6 cellular contexts compared by ENCODE assay signal in the genomic region with DNA sequence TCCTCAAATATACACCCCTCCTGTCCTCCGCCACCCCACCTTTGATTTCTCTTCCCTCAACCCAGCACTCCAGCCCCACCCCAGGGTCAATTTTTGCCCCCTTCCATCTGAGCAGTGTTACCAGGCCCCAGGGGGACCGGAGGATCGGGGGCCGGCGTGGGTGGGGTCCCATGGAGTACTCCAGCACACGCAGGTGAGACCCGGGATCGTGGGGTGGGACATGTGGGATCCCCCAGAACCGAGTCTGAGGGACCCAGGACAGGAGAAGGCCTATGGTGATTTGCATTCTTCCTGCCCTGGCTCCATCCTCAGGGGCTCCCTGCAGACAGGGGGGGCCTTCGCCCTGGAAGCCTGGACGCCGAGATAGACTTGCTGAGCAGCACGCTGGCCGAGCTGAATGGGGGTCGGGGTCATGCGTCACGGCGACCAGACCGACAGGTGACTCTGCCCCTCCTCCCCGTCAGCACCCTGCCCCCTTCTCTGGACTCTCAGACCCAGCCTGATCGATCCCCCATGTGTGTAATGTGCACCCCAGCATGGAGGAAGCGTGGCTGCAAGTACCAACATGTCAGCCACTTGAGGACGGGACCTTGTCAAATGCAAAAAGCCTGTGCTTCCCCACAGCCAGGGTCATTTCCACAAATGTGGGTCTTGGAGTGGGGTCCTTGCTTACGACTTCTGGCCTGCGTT. TPM values are rescaled to one million over a fixed set of nuclear protein-coding genes. Genes with fewer than 3 reads are reported as not detected.
DNase-seq lines count a peak whose midpoint lies in the region; ATAC-seq and TF ChIP-seq lines count a peak whose summit lies in the region.

No MANE protein-coding gene starts in this region.

- no peak overlapping the region for H2BK15ac ChIP-seq in H9 (ENCODE audit: low read depth, low read length)

- H3K23ac ChIP-seq in H9 (ENCODE audit: insufficient read length, low read depth, low read length) = no peak overlapping the region

- H3K4me1 ChIP-seq in H9 (ENCODE audit: insufficient read depth, low read length) (no peaks in the 10 kb centered on the region; the same call in 1 of the 2 replicates), body of pancreas (peaks cover 41% of the 10 kb centered on the region)

- H2BK20ac ChIP-seq in H9 (ENCODE audit: low read depth, low read length, poor library complexity, severe bottlenecking) = no peak overlapping the region

- no peak overlapping the region for H2BK12ac ChIP-seq in H9 (ENCODE audit: insufficient read length, low read depth, low read length)

- H3K4me3 Mint-ChIP-seq in H9 (peak overlapping the region; percentile 92 to 97), nephron progenitor cell (peak overlapping the region; percentile 98)

- H3T11ph ChIP-seq in H9 (ENCODE audit: low read length) = no peak overlapping the region

- H3K9me3 Mint-ChIP-seq in H9 = no peaks in the 10 kb centered on the region
- H3K9me3 Mint-ChIP-seq in nephron progenitor cell = no peaks in the 10 kb centered on the region

- H2BK5ac ChIP-seq in H9 (ENCODE audit: insufficient read length, low read length) = peak overlapping the region; percentile 15

- peak overlapping the region; percentile 83 for H3K9ac ChIP-seq in H9 (ENCODE audit: extremely low read depth, insufficient read length, low read length)

- no peak overlapping the region for H2AFZ ChIP-seq in H9 (ENCODE audit: low read length)

- TF ChIP-seq CTCF in H9 (conservative IDR thresholded peaks at IDR 0.05) = no peak
- no peak for TF ChIP-seq CTCF in body of pancreas (IDR thresholded peaks at IDR 0.05)
- no peak for TF ChIP-seq CTCF in nephron progenitor cell (IDR thresholded peaks at IDR 0.05)

- H3K27me3 ChIP-seq in H9 (ENCODE audit: insufficient read depth, low read length) = no peaks in the 10 kb centered on the region
- no peaks in the 10 kb centered on the region for H3K27me3 ChIP-seq in body of pancreas

- peaks cover 0 to 8% of the 10 kb centered on the region in 2 donors for H3K36me3 ChIP-seq in body of pancreas (replicated peaks in 1 of 2; ENCODE audit: insufficient read depth in 1 of 2, low read depth in 2 of 2)

- no peak overlapping the region for H4K8ac ChIP-seq in H9 (replicated peaks; ENCODE audit: insufficient read length, low read depth, low read length)

- no peak overlapping the region for H4K91ac ChIP-seq in H9 (ENCODE audit: insufficient read length, low read depth, low read length)

- peaks cover 12 to 15% of the 10 kb centered on the region in 2 experiments for H3K4me1 Mint-ChIP-seq in H9
- peaks cover 21% of the 10 kb centered on the region for H3K4me1 Mint-ChIP-seq in nephron progenitor cell

- H3K27me3 Mint-ChIP-seq in H9 (ENCODE audit: low read depth) (no peaks in the 10 kb centered on the region), nephron progenitor cell (ENCODE audit: low read depth, poor library complexity) (no peaks in the 10 kb centered on the region)

- no CpG with 5 or more reads among the region's 25 CpGs for WGBS in H9 (ENCODE audit: extremely low coverage, insufficient read length, low lambda C conversion rate)
- 21 to 22% methylated on average over 8 to 25 of the region's 25 CpGs for WGBS in body of pancreas, 2 donors

- peak overlapping the region; percentile 84 for H3K14ac ChIP-seq in H9 (ENCODE audit: insufficient read depth, low read length)

- H4K5ac ChIP-seq in H9 (ENCODE audit: insufficient read length, low read depth, low read length) = no peak overlapping the region

- no peak overlapping the region for H3K27ac ChIP-seq in H9 (ENCODE audit: insufficient read length, low read depth, low read length)
- peak overlapping the region; percentile 92 to 96 (median 94) for H3K27ac ChIP-seq in body of pancreas

- no peak for TF ChIP-seq POLR2A in body of pancreas (IDR thresholded peaks at IDR 0.05)

- no peak overlapping the region for H3K56ac ChIP-seq in H9 (ENCODE audit: insufficient read length, low read depth, low read length)

- H3K36me3 Mint-ChIP-seq in H9 (ENCODE audit: insufficient read depth in 1 of 3, low read depth in 3 of 3) (peaks cover 25 to 53% (median 41%) of the 10 kb centered on the region in 3 experiments), nephron progenitor cell (ENCODE audit: low read depth) (peaks cover 18% of the 10 kb centered on the region)

- peak overlapping the region; percentile 60 to 69 for H3K4me3 ChIP-seq in body of pancreas

- peak overlapping the region; percentile 73 for H3K18ac ChIP-seq in H9 (ENCODE audit: insufficient read length, low read depth, low read length)

- H2BK120ac ChIP-seq in H9 (ENCODE audit: low read depth, low read length, poor library complexity, severe bottlenecking) = no peak overlapping the region

- peak overlapping the region; percentile 94 to 97 (median 95); a peak in 6 of 7 replicates for H3K27ac Mint-ChIP-seq in H9
- H3K27ac Mint-ChIP-seq in nephron progenitor cell = peak overlapping the region; percentile 42

- no peak overlapping the region for H2AK5ac ChIP-seq in H9 (ENCODE audit: insufficient read length, low read length)

- H4K20me1 ChIP-seq in H9 (ENCODE audit: control insufficient read depth, insufficient read depth, insufficient read length) = no peaks in the 10 kb centered on the region

- H3K9me3 ChIP-seq in H9 (ENCODE audit: control insufficient read depth, low read depth, low read length) (no peaks in the 10 kb centered on the region), body of pancreas (no peaks in the 10 kb centered on the region)

- ATAC-seq in body of pancreas = peak; percentile 16

- H3K4me2 ChIP-seq in H9 (ENCODE audit: insufficient read depth, insufficient read length, low read length) = peak overlapping the region; percentile 77

- H3K79me2 ChIP-seq in H9 (ENCODE audit: insufficient read depth, low read length) = peaks cover 3% of the 10 kb centered on the region; the same call in 1 of the 2 replicates

- peaks cover 3% of the 10 kb centered on the region for H3K79me1 ChIP-seq in H9 (ENCODE audit: insufficient read depth, low read depth, low read length, poor library complexity, severe bottlenecking)

- no peak overlapping the region; the same call in 1 of the 2 replicates for H3K4ac ChIP-seq in H9 (ENCODE audit: low read depth, low read length)

- DNase-seq in H9 (peak; percentile 54), body of pancreas (peak in 2 of 4 donors; percentile 42 to 44), nephron progenitor cell (no peak), NCI-H748 treated with DMSO at 0.1 percent for 48 hours (lab: John Stamatoyannopoulos, UW) (no peak)
- DNase-seq in activated effector memory CD4-positive, alpha-beta T cell treated with anti-CD3 and anti-CD28 coated beads, Interleukin-2, amount 50 U/mL, for 16 hours = no peak
- no peak for DNase-seq in stimulated activated CD4-positive, alpha-beta T cell treated with anti-CD3 and anti-CD28 coated beads, Interleukin-2, amount 100 ng/mL, for 24 hours

- H3K23me2 ChIP-seq in H9 (ENCODE audit: insufficient read length, low read depth, low read length, poor library complexity, severe bottlenecking) = peaks cover 10% of the 10 kb centered on the region

- intact Hi-C loops in body of pancreas (cut with DNase I) = no loop called here

RNA-seq across cellular contexts. Expression of gene TRIP6, which starts 0.8 kb away (rescaled TPM):
- total RNA-seq in H9 (2021) (120 and 122 TPM in 2 replicates), body of pancreas (10 to 100 TPM; 34.9 to 43.6 TPM)

RNA-seq across cellular contexts. Expression of gene SRRT, which starts 7.0 kb away (rescaled TPM):
- 373 and 382 TPM in 2 replicates for total RNA-seq in H9 (2021)
- total RNA-seq in body of pancreas = 10 to 100 TPM; 54.7 to 60.7 TPM

RNA-seq across cellular contexts. Expression of gene SLC12A9, which starts 15.4 kb away (rescaled TPM):
- total RNA-seq in H9 (2021) (42.3 and 43.0 TPM in 2 replicates), body of pancreas (10 to 100 TPM; 12.7 to 38.9 TPM)

RNA-seq across cellular contexts. Expression of gene UFSP1, which starts 21.6 kb away (rescaled TPM):
- total RNA-seq in H9 (2021) (4.3 and 4.6 TPM in 2 replicates), body of pancreas (1 to 10 TPM; 6.2 to 7.9 TPM)

RNA-seq across cellular contexts. Expression of gene ACHE, which starts 27.7 kb away (rescaled TPM):
- 5.7 and 7.0 TPM in 2 replicates for total RNA-seq in H9 (2021)
- total RNA-seq in body of pancreas = 1 to 10 TPM; 6.2 to 7.3 TPM
